ENCODE assay signal across 9 cellular contexts in the genomic region with DNA sequence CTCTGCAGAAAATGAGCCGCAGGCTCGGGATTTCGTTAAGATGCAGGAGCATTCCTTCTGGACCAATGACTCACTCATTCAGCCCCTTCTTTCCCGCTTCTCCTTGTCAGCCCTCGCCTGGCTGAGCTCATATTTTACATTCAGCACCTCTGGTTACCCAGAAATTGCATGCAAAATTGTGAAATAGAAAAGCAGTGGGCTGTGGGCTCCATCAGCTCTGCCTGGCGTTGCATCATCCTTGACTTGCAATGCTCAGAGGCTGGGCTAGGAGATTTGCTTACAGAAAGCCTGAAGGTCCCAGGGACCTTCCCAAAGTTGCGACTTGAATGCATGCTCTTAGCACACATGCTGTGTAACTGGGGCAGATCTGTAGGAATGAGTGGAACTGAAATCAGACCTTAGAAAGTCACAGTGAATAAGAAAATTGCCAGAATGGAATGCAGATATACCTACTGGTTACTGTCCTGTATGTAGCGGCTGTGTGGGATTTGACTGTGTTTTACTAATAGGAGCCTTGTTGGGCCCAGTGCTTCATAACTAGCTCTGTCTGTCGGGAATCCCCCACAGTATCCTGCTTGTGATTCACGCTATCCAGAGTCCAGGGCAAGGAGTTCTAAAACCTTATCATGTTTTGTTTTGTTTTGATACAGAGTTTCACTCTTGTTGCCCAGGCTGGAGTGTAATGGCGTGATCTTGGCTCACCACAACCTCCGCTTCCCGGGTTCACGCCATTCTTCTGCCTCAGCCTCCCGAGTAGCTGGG.
DNase-seq lines count a peak whose midpoint lies in the region; TF ChIP-seq lines count a peak whose summit lies in the region.
"Had no signal": no experiment of that assay in that cellular context is flagged by ENCODE, and none has a peak within 500 bp of the region (broad histone marks: within the 10 kb centered on the region; RNA-seq: fewer than 3 reads in every experiment).

No MANE protein-coding gene starts in this region.

- peaks cover 2% of the 10 kb centered on the region; the same call in 1 of the 2 replicates for H3K27me3 ChIP-seq in MG63

- peak; percentile 47 for DNase-seq in CD1c-positive myeloid dendritic cell (ENCODE audit: extremely low spot score)
- peak; percentile 52 for DNase-seq in MG63
- peak; percentile 19 for DNase-seq in coronary artery (ENCODE audit: low spot score)
- DNase-seq in myocyte (ENCODE audit: low read depth): peak; percentile 20
- no peak for DNase-seq in activated effector memory CD4-positive, alpha-beta T cell treated with anti-CD3 and anti-CD28 coated beads, Interleukin-2, amount 50 U/mL, for 16 hours
- DNase-seq in 8988T: no peak
- DNase-seq in Ammon's horn (ENCODE audit: low spot score): no peak
- no peak for DNase-seq in NCI-H526 treated with DMSO at 0.1 percent for 48 hours (lab: John Stamatoyannopoulos, UW)
- DNase-seq: Calu3 had no signal

- no peak overlapping the region for H3K4me3 ChIP-seq in MG63
- no peak overlapping the region for H3K4me3 ChIP-seq in coronary artery

- no peak overlapping the region for H3K27ac ChIP-seq in coronary artery

- H3K9me3 ChIP-seq in MG63: no peaks in the 10 kb centered on the region

- no peaks in the 10 kb centered on the region for H3K36me3 ChIP-seq in MG63

- TF ChIP-seq CTCF in coronary artery (IDR thresholded peaks at IDR 0.05): no peak

Comparison
In these comparisons a context has a peak if more than half of its experiments do, and no peak if none do; other contexts are left out.
1. DNase-seq: peak in CD1c-positive myeloid dendritic cell (single experiment), MG63 (single experiment), coronary artery (single experiment) and myocyte (single experiment); none in activated effector memory CD4-positive, alpha-beta T cell treated with anti-CD3 and anti-CD28 coated beads, Interleukin-2, amount 50 U/mL, for 16 hours (single experiment), 8988T (single experiment), Ammon's horn (single experiment) and NCI-H526 treated with DMSO at 0.1 percent for 48 hours (single experiment).